Comparison of ENCODE assay signal across 8 cellular contexts in the genomic region with DNA sequence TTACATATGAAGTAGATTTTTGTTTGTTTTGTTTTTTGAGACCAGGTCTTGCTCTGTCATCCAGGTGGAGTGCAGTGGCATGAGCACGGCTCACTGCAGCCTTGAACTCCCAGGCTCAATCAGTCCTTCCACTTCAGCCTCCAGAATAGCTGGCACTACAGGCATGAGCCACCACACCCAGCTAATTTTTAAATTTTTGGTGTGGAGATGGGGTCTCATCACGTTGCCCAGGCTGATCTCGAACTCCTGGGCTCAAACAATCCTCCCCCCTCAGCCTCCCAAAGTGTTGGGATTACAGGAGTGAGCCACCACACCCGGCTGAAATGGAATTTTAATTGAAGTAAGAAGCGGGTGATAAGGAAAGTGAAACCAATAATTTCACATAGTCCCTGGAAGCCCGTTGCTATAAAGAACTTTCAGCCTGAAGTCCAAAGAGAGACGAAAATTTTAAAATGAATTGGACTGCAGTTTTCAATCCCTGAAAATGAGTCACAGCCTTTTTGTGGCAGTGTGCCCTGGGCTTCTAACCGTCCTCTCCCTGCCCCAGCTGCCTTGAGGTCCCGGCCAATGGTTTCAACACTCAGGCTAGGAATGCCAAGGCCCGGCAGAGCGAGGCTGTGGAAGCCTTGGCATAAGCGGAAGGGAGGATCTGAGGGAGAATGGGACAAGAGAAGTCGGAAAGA. TPM values are rescaled to one million over a fixed set of nuclear protein-coding genes. Genes with fewer than 3 reads are reported as not detected.
DNase-seq lines count a peak whose midpoint lies in the region; TF ChIP-seq lines count a peak whose summit lies in the region.

No MANE protein-coding gene starts in this region.

- TF ChIP-seq CTCF in HFF-Myc (IDR thresholded peaks at IDR 0.05; ENCODE audit: low read depth, low read length, missing control alignments) (no peak), astrocyte of the spinal cord (IDR thresholded peaks at IDR 0.05; ENCODE audit: low read depth, low read length) (no peak), endothelial cell (IDR thresholded peaks at IDR 0.05; ENCODE audit: unreplicated experiment) (no peak)

- H3K27ac ChIP-seq in subcutaneous abdominal adipose tissue (ENCODE audit: low read depth, low read length), result peak overlapping the region; percentile 92

- H3K9me3 ChIP-seq in subcutaneous abdominal adipose tissue (ENCODE audit: control insufficient read depth in 5 of 5, low read length in 5 of 5), result no peaks in the 10 kb centered on the region

- peak overlapping the region in 2 of 5 donors; percentile 26 to 49 for H3K9ac ChIP-seq in subcutaneous abdominal adipose tissue (ENCODE audit: low read length in 5 of 5)

- no peaks in the 10 kb centered on the region for H3K36me3 ChIP-seq in subcutaneous abdominal adipose tissue (ENCODE audit: control insufficient read depth in 5 of 5, insufficient read depth in 5 of 5, low read length in 5 of 5)

- in situ Hi-C loops in astrocyte of the spinal cord (cut with HindIII; ENCODE audit: low sequenced_read_pairs), result no loop called here

- no peak overlapping the region for H3K4me3 Mint-ChIP-seq in endothelial cell (ENCODE audit: unreplicated experiment)

- peaks cover 14 to 41% (median 38%) of the 10 kb centered on the region in 5 donors for H3K4me1 ChIP-seq in subcutaneous abdominal adipose tissue (ENCODE audit: control insufficient read depth in 5 of 5, insufficient read depth in 5 of 5, low read length in 5 of 5)

- H3K27ac Mint-ChIP-seq in endothelial cell (ENCODE audit: unreplicated experiment), result no peak overlapping the region

- peaks cover 26% of the 10 kb centered on the region for H3K4me1 Mint-ChIP-seq in endothelial cell (ENCODE audit: unreplicated experiment)

- no peaks in the 10 kb centered on the region for H3K36me3 Mint-ChIP-seq in endothelial cell (ENCODE audit: low read depth, unreplicated experiment)

- H3K4me3 ChIP-seq in HFF-Myc (replicated peaks; ENCODE audit: low read depth, low read length) (peak overlapping the region; percentile 26), astrocyte of the spinal cord (ENCODE audit: low read depth, low read length) (no peak overlapping the region), subcutaneous abdominal adipose tissue (ENCODE audit: low read depth in 1 of 5, low read length in 5 of 5) (peak overlapping the region; percentile 5 to 58 (median 37))

- H3K9me3 Mint-ChIP-seq in endothelial cell (ENCODE audit: unreplicated experiment), result no peaks in the 10 kb centered on the region

- H3K27me3 ChIP-seq in subcutaneous abdominal adipose tissue (ENCODE audit: control insufficient read depth in 5 of 5, insufficient read depth in 4 of 5, low read length in 5 of 5), result no peaks in the 10 kb centered on the region

- H3K27me3 Mint-ChIP-seq in endothelial cell (ENCODE audit: unreplicated experiment), result peaks cover 10% of the 10 kb centered on the region

- DNase-seq in HFF-Myc (ENCODE audit: extremely low read depth, low read depth) (peak; percentile 58), astrocyte of the spinal cord (ENCODE audit: low read depth, low spot score) (peak; percentile 88), iris pigment epithelial cell (ENCODE audit: low read depth) (peak; percentile 88), endothelial cell (ENCODE audit: low spot score) (no peak), T-helper 1 cell (no peak), iPS-NIHi7 (ENCODE audit: extremely low spot score) (no peak), DMS79 (lab: John Stamatoyannopoulos, UW) (no peak)

RNA-seq across cellular contexts. Expression of a gene that starts 0.8 kb away (rescaled TPM):
- 0.28 TPM for total RNA-seq in endothelial cell (ENCODE audit: unreplicated experiment)

RNA-seq across cellular contexts. Expression of a gene that starts 25.8 kb away (rescaled TPM):
- 3.8 TPM for total RNA-seq in endothelial cell (ENCODE audit: unreplicated experiment)

RNA-seq across cellular contexts. Expression of a gene that starts 33.0 kb away (rescaled TPM):
- total RNA-seq in endothelial cell (ENCODE audit: unreplicated experiment), result 51.7 TPM

RNA-seq across cellular contexts. Expression of a gene that starts 44.7 kb away (rescaled TPM):
- 9.9 TPM for total RNA-seq in endothelial cell (ENCODE audit: unreplicated experiment)

Comparison
In these comparisons a context has a peak if more than half of its experiments do, and no peak if none do; other contexts are left out.
1. DNase-seq: peak in HFF-Myc (single experiment), astrocyte of the spinal cord (single experiment) and iris pigment epithelial cell (single experiment); none in endothelial cell (single experiment), T-helper 1 cell (0 of 5), iPS-NIHi7 (single experiment) and DMS79 (single experiment).